ENCODE assay signal across 1 cellular context in the genomic region with DNA sequence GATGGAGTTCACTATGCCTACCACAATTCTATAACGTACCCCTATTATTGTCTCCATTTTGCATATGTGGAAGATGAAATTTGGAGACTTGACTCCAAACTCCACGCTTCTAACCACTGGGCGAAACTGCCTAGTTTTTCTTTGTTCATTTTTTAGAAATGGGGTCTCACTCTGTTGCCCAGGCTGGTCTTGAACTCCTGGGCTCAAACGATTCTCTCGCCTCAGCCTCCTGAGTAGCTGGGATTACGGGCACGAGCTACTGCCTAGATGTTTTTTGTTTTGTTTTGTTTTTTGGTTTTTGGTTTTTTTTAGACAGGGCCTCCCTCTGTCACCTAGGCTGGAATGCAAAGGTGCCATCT.
TF ChIP-seq lines count a peak whose summit lies in the region.

No MANE protein-coding gene starts in this region.

TF ChIP-seq in liver, 16 proteins besides CTCF, POLR2A, EP300 and RAD21 (continued from another document):
- TF ChIP-seq, protein P1, sequence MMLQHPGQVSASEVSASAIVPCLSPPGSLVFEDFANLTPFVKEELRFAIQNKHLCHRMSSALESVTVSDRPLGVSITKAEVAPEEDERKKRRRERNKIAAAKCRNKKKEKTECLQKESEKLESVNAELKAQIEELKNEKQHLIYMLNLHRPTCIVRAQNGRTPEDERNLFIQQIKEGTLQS (IDR thresholded peaks at IDR 0.05): no peak
